In genomic region chr7:78139335-78139734, GRCh38 we compare ENCODE assay signal across 1 cellular context.
TF ChIP-seq lines count a peak whose summit lies in the region.

No MANE protein-coding gene starts in this region.

TF ChIP-seq in liver, 16 proteins besides CTCF, POLR2A, EP300 and RAD21 (continued from another document):
- TF ChIP-seq REST (IDR thresholded peaks at IDR 0.05) (no peak), RXRA (IDR thresholded peaks at IDR 0.05) (peak in 1 of 2 donors; percentile 39), ZBTB33 (IDR thresholded peaks at IDR 0.05) (no peak), SP1 (IDR thresholded peaks at IDR 0.05) (no peak), HNF4A (conservative IDR thresholded peaks at IDR 0.05) (no peak), ATF3 (IDR thresholded peaks at IDR 0.05) (no peak), JUND (IDR thresholded peaks at IDR 0.05) (peak in 1 of 2 donors; percentile 15), TAF1 (conservative IDR thresholded peaks at IDR 0.05) (no peak)
